Comparison of ENCODE assay signal across 1 cellular context in the genomic region with DNA sequence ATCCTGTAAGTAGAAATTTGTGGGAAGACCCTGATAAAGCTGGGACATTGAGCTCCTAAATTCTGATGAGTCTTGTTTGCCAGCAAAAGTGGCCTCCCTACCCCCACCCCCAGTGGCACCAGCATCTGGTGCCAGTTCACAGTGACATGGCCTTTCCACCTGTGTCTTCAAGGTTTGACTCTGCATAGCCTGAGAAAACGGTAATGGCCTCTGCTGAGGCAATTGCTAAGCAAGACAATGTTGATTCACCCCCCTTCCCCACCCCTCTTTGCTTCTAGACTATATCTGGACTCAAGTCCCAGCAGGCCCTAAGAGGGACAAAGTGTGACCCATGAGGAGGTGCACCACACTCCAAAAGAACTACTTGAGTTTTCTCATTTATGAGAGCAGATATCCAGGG.
A peak's percentile ranks its signal among the peaks of the same experiment; 100 is the strongest.
TF ChIP-seq lines count a peak whose summit lies in the region.

No MANE protein-coding gene starts in this region.

TF ChIP-seq in K562, 482 proteins besides CTCF, POLR2A, EP300 and RAD21 (continued from another document):
- no peak for TF ChIP-seq KAT8 (IDR thresholded peaks at IDR 0.05; ENCODE audit: low read depth)
- TF ChIP-seq ZNF589 (CRISPR knock-in tag; IDR thresholded peaks at IDR 0.05; ENCODE audit: low read depth) = peak; percentile 96
- TF ChIP-seq PURB (CRISPR knock-in tag; IDR thresholded peaks at IDR 0.05; ENCODE audit: low read depth) = no peak
- no peak for TF ChIP-seq ARID2 (IDR thresholded peaks at IDR 0.05)
- TF ChIP-seq MYC (IDR thresholded peaks at IDR 0.05; ENCODE audit: low read depth, low read length) = peak; percentile 23; the same call in 1 of the 2 replicates
- TF ChIP-seq MYC (CRISPR knock-in tag; IDR thresholded peaks at IDR 0.05; ENCODE audit: borderline replicate concordance, low read depth) = no peak
